ENCODE assay signal across 31 cellular contexts in the genomic region with DNA sequence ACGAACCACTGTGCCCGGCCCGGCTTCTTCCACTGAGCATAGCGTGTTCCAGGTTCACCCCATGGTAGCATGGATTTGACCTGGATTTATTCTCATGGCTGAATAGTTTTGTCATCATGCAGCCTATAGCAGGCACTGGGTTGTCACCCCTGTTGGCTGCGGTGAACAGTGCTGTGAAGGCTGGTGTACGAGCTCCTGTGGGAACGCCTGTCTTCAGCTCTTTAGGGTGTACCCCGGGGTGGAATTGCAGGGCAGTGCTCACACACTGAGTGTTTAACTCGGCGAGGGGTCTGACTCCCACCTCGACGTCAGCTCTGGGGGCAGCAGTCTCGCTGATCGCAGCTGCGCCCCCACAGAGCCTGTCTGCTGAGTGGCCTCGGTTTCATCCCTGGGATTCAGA. TPM values are rescaled to one million over a fixed set of nuclear protein-coding genes. Genes with fewer than 3 reads are reported as not detected.
"Had no signal": no experiment of that assay in that cellular context is flagged by ENCODE, and none has a peak within 500 bp of the region (broad histone marks: within the 10 kb centered on the region; RNA-seq: fewer than 3 reads in every experiment).

No MANE protein-coding gene starts in this region.

- H3K27ac ChIP-seq: adrenal gland, ascending aorta, body of pancreas, brain microvascular endothelial cell, breast epithelium, cardiac muscle cell had no signal

- H3K9me3 ChIP-seq: adrenal gland, ascending aorta, body of pancreas, breast epithelium had no signal

- ATAC-seq: activated naive CD4-positive, alpha-beta T cell treated with anti-CD3 and anti-CD28 coated beads, Interleukin-2, amount 50 U/mL, for 72 hours; activated T-cell treated with anti-CD3 and anti-CD28 coated beads, Interleukin-2, amount 50 U/mL, for 4 hours; activated T-cell treated with anti-CD3 and anti-CD28 coated beads, Interleukin-2, amount 50 U/mL, for 72 hours; activated T-helper 17 cell treated with anti-CD3 and anti-CD28 coated beads, Interleukin-2, amount 50 U/mL, for 72 hours; body of pancreas had no signal

- DNase-seq: activated effector memory CD4-positive, alpha-beta T cell treated with anti-CD3 and anti-CD28 coated beads, Interleukin-2, amount 50 U/mL, for 16 hours; activated effector memory CD4-positive, alpha-beta T cell treated with Interleukin-2 at 50 U/mL for 16 hours; activated gamma-delta T cell; activated gamma-delta T cell treated with Interleukin-2 at 50 U/mL for 16 hours; activated naive CD4-positive, alpha-beta T cell; activated naive CD4-positive, alpha-beta T cell treated with anti-CD3 and anti-CD28 coated beads for 36 hours; activated naive CD4-positive, alpha-beta T cell treated with anti-CD3 and anti-CD28 coated beads, Interleukin-2, amount 10 ng/mL, durations not matched to agents 7 days and 5 days; activated naive CD4-positive, alpha-beta T cell treated with anti-CD3 and anti-CD28 coated beads, Interleukin-2, amount 50 U/mL, for 16 hours; activated naive CD4-positive, alpha-beta T cell treated with Interleukin-2 at 50 U/mL for 16 hours; activated naive CD8-positive, alpha-beta T cell treated with anti-CD3 and anti-CD28 coated beads for 36 hours; activated naive CD8-positive, alpha-beta T cell treated with anti-CD3 and anti-CD28 coated beads, Interleukin-2, amount 10 ng/mL, durations not matched to agents 7 days and 5 days; activated naive CD8-positive, alpha-beta T cell treated with anti-CD3 and anti-CD28 coated beads, Interleukin-2, amount 50 U/mL, for 24 hours; activated T-cell treated with anti-CD3 and anti-CD28 coated beads, Interleukin-2, amount 50 U/mL, for 1 hour; activated T-cell treated with anti-CD3 and anti-CD28 coated beads, Interleukin-2, amount 50 U/mL, for 24 hours; activated T-cell treated with anti-CD3 and anti-CD28 coated beads, Interleukin-2, amount 50 U/mL, for 4 hours; activated T-cell treated with anti-CD3 and anti-CD28 coated beads, Interleukin-2, amount 50 U/mL, for 48 hours; activated T-cell treated with anti-CD3 and anti-CD28 coated beads, Interleukin-2, amount 50 U/mL, for 72 hours; adrenal gland; amniotic stem cell; amygdala; anterior cingulate cortex; aorta; body of pancreas; brain microvascular endothelial cell; central memory CD4-positive, alpha-beta T cell; cerebellar nuclear complex had no signal

- H3K27me3 ChIP-seq: adrenal gland, ascending aorta, body of pancreas, brain microvascular endothelial cell, breast epithelium, cardiac muscle cell had no signal

- H3K4me3 ChIP-seq: adrenal gland, ascending aorta, body of pancreas, breast epithelium, cardiac muscle cell had no signal

- H3K4me1 ChIP-seq: adrenal gland, ascending aorta, body of pancreas, breast epithelium had no signal

- H3K36me3 ChIP-seq: adrenal gland, ascending aorta, breast epithelium, cardiac muscle cell had no signal

RNA-seq across cellular contexts. Expression of a gene that starts 15.3 kb away (rescaled TPM):
- total RNA-seq: activated naive CD4-positive, alpha-beta T cell treated with anti-CD3 and anti-CD28 coated beads for 36 hours; activated naive CD4-positive, alpha-beta T cell treated with anti-CD3 and anti-CD28 coated beads, Interleukin-2, amount 50 U/mL, for 72 hours; activated T-cell treated with anti-CD3 and anti-CD28 coated beads, Interleukin-2, amount 50 U/mL, for 72 hours; cardiac muscle cell had no signal
